9 cellular contexts compared by ENCODE assay signal in genomic region chr2:192218970-192219369, GRCh38. TPM values are rescaled to one million over a fixed set of nuclear protein-coding genes. Genes with fewer than 3 reads are reported as not detected.
"Had no signal": no experiment of that assay in that cellular context is flagged by ENCODE, and none has a peak within 500 bp of the region (broad histone marks: within the 10 kb centered on the region; RNA-seq: fewer than 3 reads in every experiment).

No MANE protein-coding gene starts in this region.

- DNase-seq: GDM1, GF-D8 had no signal

- H3K4me3 ChIP-seq: GM12878 had no signal

- FAIRE-seq: G401.6, GM12878, GM12891, GM12892, GM18507, GM19239 had no signal

- ATAC-seq: GM12878 had no signal

RNA-seq across cellular contexts. Expression of gene TMEFF2, which starts 24.2 kb away (rescaled TPM):
- total RNA-seq: G401, GM12878 had no signal
- polyA plus RNA-seq: GM12878 had no signal
